Comparison of ENCODE assay signal across 8 cellular contexts in genomic region chr6:157022022-157022740, GRCh38.
DNase-seq lines count a peak whose midpoint lies in the region; ATAC-seq, FAIRE-seq and TF ChIP-seq lines count a peak whose summit lies in the region.

No MANE protein-coding gene starts in this region.

- H3K4me1 ChIP-seq in A549, result peaks cover 16% of the 10 kb centered on the region; the same call in 2 of the 3 replicates
- H3K4me1 ChIP-seq in spleen, result peaks cover 35 to 68% (median 54%) of the 10 kb centered on the region in 6 donors

- TF ChIP-seq CTCF in A549 (IDR thresholded peaks at IDR 0.05) (no peak), cardiac fibroblast (IDR thresholded peaks at IDR 0.05; ENCODE audit: low read depth, low read length) (no peak), spleen (IDR thresholded peaks at IDR 0.05 in 8 of 11, conservative IDR thresholded peaks at IDR 0.05 in 3 of 11) (no peak)

- intact Hi-C loops in spleen (cut with DNase I; ENCODE audit: low total_unique reads), result no loop called here

- 23% methylated on average over 11 of the region's 33 CpGs for whole genome bisulfite sequencing in A549 (ENCODE audit: missing lambda C conversion rate)
- 7 to 13% (median 7%) methylated on average over 15 to 33 of the region's 33 CpGs for whole genome bisulfite sequencing in spleen, 5 donors

- H3K9me3 ChIP-seq in A549 (peaks cover 7% of the 10 kb centered on the region; the same call in 1 of the 3 replicates), spleen (no peaks in the 10 kb centered on the region)

- H3K4me3 ChIP-seq in A549 (peak overlapping the region; percentile 61), cardiac fibroblast (replicated peaks in 1 of 2; ENCODE audit: low read depth in 2 of 2, low read length in 2 of 2) (peak overlapping the region; percentile 62 to 65), spleen (peak overlapping the region; percentile 64 to 87 (median 70))

- TF ChIP-seq POLR2A in A549 (IDR thresholded peaks at IDR 0.05; ENCODE audit: low read length), result 0 out of 2 replicates have a peak, but pooled peaks have one; percentile 27
- no peak for TF ChIP-seq POLR2A in spleen (IDR thresholded peaks at IDR 0.05)

- TF ChIP-seq EP300 in A549 (IDR thresholded peaks at IDR 0.05), result no peak

- H3K4me2 ChIP-seq in A549, result peak overlapping the region; percentile 86

- no peaks in the 10 kb centered on the region for H3K36me3 ChIP-seq in spleen

- no peak for FAIRE-seq in A549 (lab: Jason Lieb, UNC)

- ATAC-seq in A549, result peak; percentile 74 to 84
- ATAC-seq in GM18868 (IDR thresholded peaks at IDR 0.05; ENCODE audit: unreplicated experiment), result peak; percentile 57
- peak; percentile 51 for ATAC-seq in HG03135 (IDR thresholded peaks at IDR 0.05; ENCODE audit: unreplicated experiment)

- DNase-seq in A549 (ENCODE audit: low read depth in 1 of 2, low spot score in 1 of 2), result peak; percentile 78 to 83
- DNase-seq in NCI-H2227 treated with DMSO at 0.1 percent for 48 hours (lab: John Stamatoyannopoulos, UW), result peak; percentile 73
- DNase-seq in activated CD4-positive, CD25-positive, alpha-beta regulatory T cell (lab: John Stamatoyannopoulos, UW), result peak; percentile 68 to 81 (median 74)
- DNase-seq in cardiac fibroblast (ENCODE audit: low read depth in 2 of 2), result peak; percentile 93 to 97
- DNase-seq in inferior parietal cortex (ENCODE audit: extremely low spot score), result peak; percentile 86
- DNase-seq in spleen, result peak; percentile 95

- POLR2A ChIA-PET in A549 (lab: Yijun Ruan, JAX), result interaction anchor here (0.8 to 1.3 kb wide), 3 partner anchors 12 to 245 kb away, joined by 3 to 4 read pairs (median 3); partner anchors contain the start of gene ARID1B

- H3K27ac ChIP-seq in A549 (peak overlapping the region; percentile 91 to 99), spleen (peak overlapping the region; percentile 98 to 100 (median 100))

- no peaks in the 10 kb centered on the region for H3K27me3 ChIP-seq in spleen (replicated peaks in 1 of 7)

- TF ChIP-seq RAD21 in A549 (conservative IDR thresholded peaks at IDR 0.05 in 1 of 2, IDR thresholded peaks at IDR 0.05 in 1 of 2), result no peak

- CTCF ChIA-PET in A549 (lab: Yijun Ruan, JAX), result interaction anchor here (0.9 to 1.6 kb wide), 6 partner anchors 11 to 215 kb away, joined by 3 to 8 read pairs (median 4); no protein-coding TSS in a partner anchor

TF ChIP-seq in A549, 52 proteins besides CTCF, POLR2A, EP300 and RAD21:
- TF ChIP-seq JUN (IDR thresholded peaks at IDR 0.05) (peak in 1 of 2 experiments; percentile 19; a peak in 1 of 5 replicates), TP53 (CRISPR knock-in tag; IDR thresholded peaks at IDR 0.05) (no peak)

Comparison
In these comparisons a context has a peak if more than half of its experiments do, and no peak if none do; other contexts are left out.
1. Peak in every context shown above with its lines: DNase-seq, ATAC-seq, H3K4me3 ChIP-seq and H3K27ac ChIP-seq.